ENCODE assay signal across 1 cellular context in the genomic region with DNA sequence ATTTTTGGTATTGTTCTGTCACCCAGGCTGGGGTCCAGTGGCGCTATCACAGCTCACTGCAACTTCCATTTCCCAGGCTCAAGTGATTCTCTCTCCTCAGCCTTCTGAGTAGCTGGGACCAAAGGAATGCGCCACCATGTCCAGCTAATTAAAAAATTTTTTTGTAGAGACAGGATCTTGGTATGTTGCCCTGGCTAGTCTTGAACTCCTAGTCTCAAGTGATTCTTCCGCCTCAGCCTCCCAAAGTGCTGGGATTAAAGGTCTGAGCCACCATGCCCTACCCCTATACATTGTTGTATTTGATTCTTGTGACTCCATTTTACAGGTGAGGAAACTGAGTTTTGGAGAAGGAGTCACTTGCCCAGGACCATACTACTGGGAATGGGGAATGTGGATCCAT.
TF ChIP-seq lines count a peak whose summit lies in the region.

No MANE protein-coding gene starts in this region.

TF ChIP-seq in WTC11, 78 proteins besides CTCF, POLR2A, EP300 and RAD21 (continued from another document):
- TF ChIP-seq, protein P1, sequence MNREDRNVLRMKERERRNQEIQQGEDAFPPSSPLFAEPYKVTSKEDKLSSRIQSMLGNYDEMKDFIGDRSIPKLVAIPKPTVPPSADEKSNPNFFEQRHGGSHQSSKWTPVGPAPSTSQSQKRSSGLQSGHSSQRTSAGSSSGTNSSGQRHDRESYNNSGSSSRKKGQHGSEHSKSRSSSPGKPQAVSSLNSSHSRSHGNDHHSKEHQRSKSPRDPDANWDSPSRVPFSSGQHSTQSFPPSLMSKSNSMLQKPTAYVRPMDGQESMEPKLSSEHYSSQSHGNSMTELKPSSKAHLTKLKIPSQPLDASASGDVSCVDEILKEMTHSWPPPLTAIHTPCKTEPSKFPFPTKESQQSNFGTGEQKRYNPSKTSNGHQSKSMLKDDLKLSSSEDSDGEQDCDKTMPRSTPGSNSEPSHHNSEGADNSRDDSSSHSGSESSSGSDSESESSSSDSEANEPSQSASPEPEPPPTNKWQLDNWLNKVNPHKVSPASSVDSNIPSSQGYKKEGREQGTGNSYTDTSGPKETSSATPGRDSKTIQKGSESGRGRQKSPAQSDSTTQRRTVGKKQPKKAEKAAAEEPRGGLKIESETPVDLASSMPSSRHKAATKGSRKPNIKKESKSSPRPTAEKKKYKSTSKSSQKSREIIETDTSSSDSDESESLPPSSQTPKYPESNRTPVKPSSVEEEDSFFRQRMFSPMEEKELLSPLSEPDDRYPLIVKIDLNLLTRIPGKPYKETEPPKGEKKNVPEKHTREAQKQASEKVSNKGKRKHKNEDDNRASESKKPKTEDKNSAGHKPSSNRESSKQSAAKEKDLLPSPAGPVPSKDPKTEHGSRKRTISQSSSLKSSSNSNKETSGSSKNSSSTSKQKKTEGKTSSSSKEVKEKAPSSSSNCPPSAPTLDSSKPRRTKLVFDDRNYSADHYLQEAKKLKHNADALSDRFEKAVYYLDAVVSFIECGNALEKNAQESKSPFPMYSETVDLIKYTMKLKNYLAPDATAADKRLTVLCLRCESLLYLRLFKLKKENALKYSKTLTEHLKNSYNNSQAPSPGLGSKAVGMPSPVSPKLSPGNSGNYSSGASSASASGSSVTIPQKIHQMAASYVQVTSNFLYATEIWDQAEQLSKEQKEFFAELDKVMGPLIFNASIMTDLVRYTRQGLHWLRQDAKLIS (CRISPR knock-in tag; IDR thresholded peaks at IDR 0.05; ENCODE audit: borderline replicate concordance) = no peak
- TF ChIP-seq ATF2 (CRISPR knock-in tag; IDR thresholded peaks at IDR 0.05; ENCODE audit: borderline replicate concordance, low read depth) (no peak), IRF1 (CRISPR knock-in tag; IDR thresholded peaks at IDR 0.05) (no peak), E2F1 (CRISPR knock-in tag; IDR thresholded peaks at IDR 0.05) (no peak)
